In genomic region chr2:141942006-141942789, GRCh38 we compare ENCODE assay signal across 14 cellular contexts.
DNase-seq lines count a peak whose midpoint lies in the region; ATAC-seq and TF ChIP-seq lines count a peak whose summit lies in the region.
"Had no signal": no experiment of that assay in that cellular context is flagged by ENCODE, and none has a peak within 500 bp of the region (broad histone marks: within the 10 kb centered on the region; RNA-seq: fewer than 3 reads in every experiment).

No MANE protein-coding gene starts in this region.

- no peak overlapping the region for H3T11ph ChIP-seq in H9 (ENCODE audit: low read length)

- no peak overlapping the region for H2BK120ac ChIP-seq in H9 (ENCODE audit: low read depth, low read length, poor library complexity, severe bottlenecking)

- H3K36me3 ChIP-seq in A673 (ENCODE audit: insufficient read depth, low read length, poor library complexity, severe bottlenecking) (no peaks in the 10 kb centered on the region), adipocyte (ENCODE audit: control insufficient read depth, insufficient read depth, low read length, severe bottlenecking) (no peaks in the 10 kb centered on the region), hepatocyte (replicated peaks; ENCODE audit: insufficient read depth, low read depth) (no peaks in the 10 kb centered on the region)
- H3K36me3 ChIP-seq: left ventricle myocardium inferior had no signal

- H3K27me3 ChIP-seq in A673 (replicated peaks; ENCODE audit: insufficient read depth, low read depth, low read length, poor library complexity) (no peaks in the 10 kb centered on the region), H9 (ENCODE audit: insufficient read depth, low read length) (no peaks in the 10 kb centered on the region), adipocyte (replicated peaks; ENCODE audit: control insufficient read depth, insufficient read depth, low read length) (no peaks in the 10 kb centered on the region), hepatocyte (no peaks in the 10 kb centered on the region)

- no TSS peak for BruUV-seq in A673 (replicated peaks; lab: Mats Ljungman, UMichigan)

- H3K9me2 ChIP-seq in hepatocyte (replicated peaks; ENCODE audit: insufficient read depth): no peaks in the 10 kb centered on the region

- H3K23me2 ChIP-seq in H9 (ENCODE audit: insufficient read length, low read depth, low read length, poor library complexity, severe bottlenecking): no peaks in the 10 kb centered on the region

- TF ChIP-seq CTCF in A673 (conservative IDR thresholded peaks at IDR 0.05; ENCODE audit: low read depth, low read length) (peak; percentile 61), H9 (conservative IDR thresholded peaks at IDR 0.05) (peak; percentile 65), hepatocyte (IDR thresholded peaks at IDR 0.05; ENCODE audit: poor library complexity) (peak; percentile 39)

- no peak overlapping the region for H4K8ac ChIP-seq in H9 (replicated peaks; ENCODE audit: insufficient read length, low read depth, low read length)

- intact Hi-C loops in A673 (cut with micrococcal nuclease; ENCODE audit: unreplicated experiment): no loop called here
- intact Hi-C loops in activated naive CD4-positive, alpha-beta T cell treated with anti-CD3 and anti-CD28 coated beads for 36 hours (cut with micrococcal nuclease): no loop called here

- no peaks in the 10 kb centered on the region for H3K79me1 ChIP-seq in H9 (ENCODE audit: insufficient read depth, low read depth, low read length, poor library complexity, severe bottlenecking)

- H3K23ac ChIP-seq in H9 (ENCODE audit: insufficient read length, low read depth, low read length): no peak overlapping the region

- no peak for ATAC-seq in HG02678 (IDR thresholded peaks at IDR 0.05; ENCODE audit: unreplicated experiment)
- ATAC-seq: activated CD8-positive, alpha-beta memory T cell treated with anti-CD3 and anti-CD28 coated beads, Interleukin-2, amount 10 ng/mL, durations not matched to agents 7 days and 5 days had no signal

- no peak overlapping the region for H3K56ac ChIP-seq in H9 (ENCODE audit: insufficient read length, low read depth, low read length)

- no peak overlapping the region for H2BK5ac ChIP-seq in H9 (ENCODE audit: insufficient read length, low read length)

- no peak overlapping the region for H2BK15ac ChIP-seq in H9 (ENCODE audit: low read depth, low read length)

- H4K91ac ChIP-seq in H9 (ENCODE audit: insufficient read length, low read depth, low read length): no peak overlapping the region

- H3K27ac ChIP-seq in A673 (ENCODE audit: low read depth, low read length, poor library complexity, severe bottlenecking) (no peak overlapping the region), H9 (ENCODE audit: insufficient read length, low read depth, low read length) (no peak overlapping the region), hepatocyte (no peak overlapping the region)
- H3K27ac ChIP-seq: left ventricle myocardium inferior had no signal

- WGBS in H9 (ENCODE audit: extremely low coverage, insufficient read length, low lambda C conversion rate): no CpG with 5 or more reads among the region's 5 CpGs
- 78% methylated on average over 5 of the region's 5 CpGs for WGBS in hepatocyte (ENCODE audit: low lambda C conversion rate, missing lambda C conversion rate)

- peaks cover 0 to 8% (median 7%) of the 10 kb centered on the region in 3 experiments; a peak in 4 of 7 replicates for H3K36me3 Mint-ChIP-seq in H9 (ENCODE audit: insufficient read depth in 1 of 3, low read depth in 3 of 3)
- no peaks in the 10 kb centered on the region for H3K36me3 Mint-ChIP-seq in activated naive CD4-positive, alpha-beta T cell treated with anti-CD3 and anti-CD28 coated beads for 36 hours (ENCODE audit: low read depth)
- H3K36me3 Mint-ChIP-seq: activated CD8-positive, alpha-beta memory T cell treated with anti-CD3 and anti-CD28 coated beads, Interleukin-2, amount 10 ng/mL, durations not matched to agents 7 days and 5 days; activated naive CD8-positive, alpha-beta T cell had no signal

- H4K5ac ChIP-seq in H9 (ENCODE audit: insufficient read length, low read depth, low read length): no peak overlapping the region

- H3K4me1 Mint-ChIP-seq in H9: peaks cover 4 to 9% of the 10 kb centered on the region in 2 experiments
- no peaks in the 10 kb centered on the region for H3K4me1 Mint-ChIP-seq in activated naive CD4-positive, alpha-beta T cell treated with anti-CD3 and anti-CD28 coated beads for 36 hours (ENCODE audit: low read depth)
- H3K4me1 Mint-ChIP-seq: activated CD8-positive, alpha-beta memory T cell treated with anti-CD3 and anti-CD28 coated beads, Interleukin-2, amount 10 ng/mL, durations not matched to agents 7 days and 5 days had no signal

- no peak overlapping the region for H3K14ac ChIP-seq in H9 (ENCODE audit: insufficient read depth, low read length)

- no peak overlapping the region for H2AK5ac ChIP-seq in H9 (ENCODE audit: insufficient read length, low read length)

- H3K4me3 Mint-ChIP-seq in H9: no peak overlapping the region
- H3K4me3 Mint-ChIP-seq in activated naive CD4-positive, alpha-beta T cell treated with anti-CD3 and anti-CD28 coated beads for 36 hours: no peak overlapping the region
- H3K4me3 Mint-ChIP-seq: activated CD8-positive, alpha-beta memory T cell treated with anti-CD3 and anti-CD28 coated beads, Interleukin-2, amount 10 ng/mL, durations not matched to agents 7 days and 5 days; activated naive CD8-positive, alpha-beta T cell had no signal

- peaks cover 7 to 9% of the 10 kb centered on the region in 2 experiments; a peak in 4 of 5 replicates for H3K9me3 Mint-ChIP-seq in H9
- H3K9me3 Mint-ChIP-seq in activated naive CD4-positive, alpha-beta T cell treated with anti-CD3 and anti-CD28 coated beads for 36 hours: peaks cover 3% of the 10 kb centered on the region

- no peak overlapping the region for H2BK20ac ChIP-seq in H9 (ENCODE audit: low read depth, low read length, poor library complexity, severe bottlenecking)

- H2AFZ ChIP-seq in H9 (ENCODE audit: low read length) (no peak overlapping the region), hepatocyte (no peak overlapping the region)

- H2BK12ac ChIP-seq in H9 (ENCODE audit: insufficient read length, low read depth, low read length): no peak overlapping the region

- no peak overlapping the region for H3K18ac ChIP-seq in H9 (ENCODE audit: insufficient read length, low read depth, low read length)

- POLR2A ChIA-PET in A673 (lab: Charles Lee; ENCODE audit: low non-redundant PET): no interaction called here

- no peak overlapping the region for H3K4me3 ChIP-seq in A673 (ENCODE audit: low read depth, low read length, poor library complexity, severe bottlenecking)
- no peak overlapping the region for H3K4me3 ChIP-seq in adipocyte (ENCODE audit: low read length)
- H3K4me3 ChIP-seq in hepatocyte: no peak overlapping the region
- H3K4me3 ChIP-seq: left ventricle myocardium inferior had no signal

- CTCF ChIA-PET in A673 (lab: Charles Lee): no interaction called here
- CTCF ChIA-PET in activated naive CD4-positive, alpha-beta T cell treated with anti-CD3 and anti-CD28 coated beads for 36 hours (lab: Charles Lee): no interaction called here

- H4K20me1 ChIP-seq in H9 (ENCODE audit: control insufficient read depth, insufficient read depth, insufficient read length) (no peaks in the 10 kb centered on the region), hepatocyte (ENCODE audit: insufficient read depth, poor library complexity, severe bottlenecking) (no peaks in the 10 kb centered on the region)

- H3K27me3 Mint-ChIP-seq in H9 (ENCODE audit: low read depth): no peaks in the 10 kb centered on the region
- H3K27me3 Mint-ChIP-seq in activated naive CD4-positive, alpha-beta T cell treated with anti-CD3 and anti-CD28 coated beads for 36 hours (ENCODE audit: low read depth): no peaks in the 10 kb centered on the region
- H3K27me3 Mint-ChIP-seq: activated CD8-positive, alpha-beta memory T cell treated with anti-CD3 and anti-CD28 coated beads, Interleukin-2, amount 10 ng/mL, durations not matched to agents 7 days and 5 days; activated naive CD8-positive, alpha-beta T cell had no signal

- no peak overlapping the region for H3K4ac ChIP-seq in H9 (ENCODE audit: low read depth, low read length)

- H3K79me2 ChIP-seq in H9 (ENCODE audit: insufficient read depth, low read length) (no peaks in the 10 kb centered on the region), hepatocyte (no peaks in the 10 kb centered on the region)

- H3K4me1 ChIP-seq in A673 (ENCODE audit: insufficient read depth, low read length, poor library complexity, severe bottlenecking) (peaks cover 28% of the 10 kb centered on the region), H9 (ENCODE audit: insufficient read depth, low read length) (no peaks in the 10 kb centered on the region), adipocyte (ENCODE audit: control insufficient read depth, insufficient read depth, low read length) (no peaks in the 10 kb centered on the region), hepatocyte (ENCODE audit: insufficient read depth) (no peaks in the 10 kb centered on the region)
- H3K4me1 ChIP-seq: left ventricle myocardium inferior had no signal

- peak; percentile 21 for DNase-seq in A673 (ENCODE audit: low spot score)
- DNase-seq in H9: no peak
- peak; percentile 25 for DNase-seq in adipocyte (ENCODE audit: low read depth)
- no peak for DNase-seq in hepatocyte (ENCODE audit: low spot score)
- DNase-seq in NCI-H187 (lab: John Stamatoyannopoulos, UW): no peak
- DNase-seq in activated naive CD4-positive, alpha-beta T cell treated with anti-CD3 and anti-CD28 coated beads for 36 hours: no peak
- DNase-seq in DMS153 (lab: John Stamatoyannopoulos, UW): no peak
- DNase-seq: activated CD8-positive, alpha-beta memory T cell treated with anti-CD3 and anti-CD28 coated beads, Interleukin-2, amount 10 ng/mL, durations not matched to agents 7 days and 5 days; left ventricle myocardium inferior; NCI-H345; occipital lobe; stimulated activated CD4-positive, alpha-beta T cell treated with anti-CD3 and anti-CD28 coated beads, Interleukin-15, amount 100 ng/mL, for 24 hours had no signal

- H3K27ac Mint-ChIP-seq in H9: no peak overlapping the region
- no peak overlapping the region for H3K27ac Mint-ChIP-seq in activated naive CD4-positive, alpha-beta T cell treated with anti-CD3 and anti-CD28 coated beads for 36 hours
- H3K27ac Mint-ChIP-seq: activated CD8-positive, alpha-beta memory T cell treated with anti-CD3 and anti-CD28 coated beads, Interleukin-2, amount 10 ng/mL, durations not matched to agents 7 days and 5 days; activated naive CD8-positive, alpha-beta T cell had no signal

- H3K9ac ChIP-seq in H9 (ENCODE audit: extremely low read depth, insufficient read length, low read length) (no peak overlapping the region), adipocyte (ENCODE audit: low read length) (no peak overlapping the region)

- H3K9me3 ChIP-seq in A673 (ENCODE audit: low read depth, low read length, poor library complexity, severe bottlenecking) (peaks cover 10% of the 10 kb centered on the region), H9 (ENCODE audit: control insufficient read depth, low read depth, low read length) (no peaks in the 10 kb centered on the region), adipocyte (ENCODE audit: control insufficient read depth, low read length) (peaks cover 7% of the 10 kb centered on the region), hepatocyte (ENCODE audit: low read depth) (no peaks in the 10 kb centered on the region)

- H3K4me2 ChIP-seq in H9 (ENCODE audit: insufficient read depth, insufficient read length, low read length) (no peak overlapping the region), hepatocyte (no peak overlapping the region)

Comparison
In these comparisons a context has a peak if more than half of its experiments do, and no peak if none do; other contexts are left out.
1. DNase-seq: peak in A673 (single experiment) and adipocyte (single experiment); none in H9 (single experiment), hepatocyte (single experiment), NCI-H187 (0 of 2), activated naive CD4-positive, alpha-beta T cell treated with anti-CD3 and anti-CD28 coated beads for 36 hours (single experiment) and DMS153 (single experiment).
2. Peak in every context shown above with its lines, with median percentiles within 50 percentile points of each other: CTCF ChIP-seq.